ENCODE assay signal across 1 cellular context in the genomic region with DNA sequence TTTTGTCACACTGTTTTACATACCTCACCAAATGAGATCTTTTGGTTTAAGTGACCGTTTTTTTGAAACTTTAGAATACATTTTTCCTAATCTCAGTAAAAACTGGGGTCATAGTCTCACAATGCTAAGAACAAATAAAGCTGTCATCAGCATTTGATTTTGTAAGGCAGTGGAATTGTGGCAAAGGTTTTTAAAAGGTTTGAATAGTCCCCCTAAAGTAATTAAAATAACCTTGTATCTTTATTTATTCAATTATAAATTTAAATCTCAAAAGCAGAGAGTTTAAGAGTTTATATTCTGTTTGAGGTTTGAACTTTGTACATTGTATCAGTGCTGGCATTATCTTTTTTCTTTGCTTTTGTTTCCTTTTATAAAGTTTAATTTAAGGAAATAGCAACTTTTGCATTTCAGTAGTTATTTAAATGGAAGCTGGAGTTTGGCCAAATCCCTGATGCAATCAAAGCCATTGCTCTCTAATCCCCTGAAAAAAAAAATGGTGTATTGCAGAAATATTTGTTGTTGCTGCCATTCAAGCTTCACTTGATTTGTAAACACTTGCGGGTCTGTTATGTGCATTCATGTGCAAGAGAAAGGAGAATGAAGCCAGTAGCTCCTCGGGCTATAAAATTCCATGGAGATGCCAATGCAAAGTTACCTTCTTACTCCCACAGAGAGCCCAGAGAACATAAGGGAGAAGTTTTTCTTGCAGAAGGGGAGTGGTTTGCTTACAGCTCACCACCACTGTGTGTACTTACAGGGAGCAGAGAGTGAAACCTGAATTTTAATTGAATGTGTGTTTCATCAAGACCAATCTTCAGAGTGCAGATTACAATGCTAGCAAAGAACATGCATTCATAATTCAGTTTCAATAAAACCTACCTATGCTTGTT.
TF ChIP-seq lines count a peak whose summit lies in the region.

No MANE protein-coding gene starts in this region.

TF ChIP-seq in GM23338, 12 proteins besides CTCF, POLR2A, EP300 and RAD21 (continued from another document):
- TF ChIP-seq CREB1 (CRISPR knock-in tag; IDR thresholded peaks at IDR 0.05; ENCODE audit: low read depth) (0 out of 2 replicates have a peak, but pooled peaks have one; percentile 4), NANOG (IDR thresholded peaks at IDR 0.05; ENCODE audit: borderline replicate concordance) (peak; percentile 90; the same call in 1 of the 2 replicates), ZNF462 (CRISPR knock-in tag; IDR thresholded peaks at IDR 0.05) (peak; percentile 94), EZH2phosphoT487 (IDR thresholded peaks at IDR 0.05; ENCODE audit: unreplicated experiment) (no peak), EZH2 (IDR thresholded peaks at IDR 0.05; ENCODE audit: low read depth, unreplicated experiment) (no peak)
